ENCODE assay signal across 2 cellular contexts in the genomic region with DNA sequence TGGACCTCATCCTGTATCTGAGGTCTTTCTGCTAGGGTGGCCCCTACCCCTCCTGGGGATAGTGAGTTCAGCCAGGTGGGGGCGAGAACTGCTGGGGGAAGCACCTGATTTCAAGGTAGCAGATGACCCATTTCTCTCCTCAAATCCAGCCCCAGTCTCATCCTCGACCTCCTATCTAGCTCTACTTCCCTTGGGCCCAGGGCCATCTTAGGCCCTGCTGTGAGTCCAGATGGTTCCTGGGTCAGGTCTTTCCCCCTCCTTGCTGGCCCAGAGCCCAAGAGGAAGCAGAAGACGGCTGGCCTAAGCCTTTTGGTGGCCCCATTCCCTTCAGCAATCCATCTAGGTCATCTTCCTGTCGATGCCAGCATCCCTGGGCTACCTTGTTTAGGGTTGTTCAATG.
A peak's percentile ranks its signal among the peaks of the same experiment; 100 is the strongest.
TF ChIP-seq lines count a peak whose summit lies in the region.

No MANE protein-coding gene starts in this region.

TF ChIP-seq in GM12878, 131 proteins besides CTCF, POLR2A, EP300 and RAD21:
- peak; percentile 24; the same call in 1 of the 2 replicates for TF ChIP-seq POLR2AphosphoS5 (IDR thresholded peaks at IDR 0.05; ENCODE audit: low read length)
- no peak for TF ChIP-seq TBL1XR1 (IDR thresholded peaks at IDR 0.05; ENCODE audit: low read depth, low read length)
TF ChIP-seq in GM12878: peak in this region for 1.

TF ChIP-seq in neural cell, 6 proteins besides CTCF, POLR2A, EP300 and RAD21:
- no peak for TF ChIP-seq POLR2AphosphoS5 (IDR thresholded peaks at IDR 0.05)
